Comparison of ENCODE assay signal across 8 cellular contexts in genomic region chrX:133868250-133868649, GRCh38.
"Had no signal": no experiment of that assay in that cellular context is flagged by ENCODE, and none has a peak within 500 bp of the region (broad histone marks: within the 10 kb centered on the region; RNA-seq: fewer than 3 reads in every experiment).

No MANE protein-coding gene starts in this region.

- H3K27ac Mint-ChIP-seq: IgD-negative memory B cell had no signal

- DNase-seq: IMR-90, Karpas-422, KBM-7, KG1 had no signal

- H3K36me3 Mint-ChIP-seq: IgD-negative memory B cell had no signal

- H3K27ac ChIP-seq: HL-60, KMS-11 had no signal

- H3K4me2 ChIP-seq: KMS-11 had no signal

- H3K4me3 ChIP-seq: K562 had no signal

- ATAC-seq: K562 had no signal

- H3K4me3 Mint-ChIP-seq: IgD-negative memory B cell had no signal

- H3K4me1 Mint-ChIP-seq: IgD-negative memory B cell had no signal

- H3K9ac ChIP-seq: KMS-11 had no signal
